In genomic region chr15:72117698-72118399, GRCh38 we compare ENCODE assay signal across 1 cellular context.
TF ChIP-seq lines count a peak whose summit lies in the region.

MYO9A (minus strand) TSS chr15:72118150; CDS start chr15:72046563, 71,587 bp downstream.

TF ChIP-seq in HEK293, 187 proteins besides CTCF, POLR2A, EP300 and RAD21 (continued from another document and continues in another):
- TF ChIP-seq ZBTB10 (tag by site-specific recombination; IDR thresholded peaks at IDR 0.05) (peak; percentile 72), SP2 (tag by site-specific recombination; IDR thresholded peaks at IDR 0.05) (peak; percentile 65), ZNF76 (tag by site-specific recombination; IDR thresholded peaks at IDR 0.05; ENCODE audit: borderline replicate concordance, low read depth) (no peak), ZBTB48 (tag by site-specific recombination; IDR thresholded peaks at IDR 0.05) (peak; percentile 35; the same call in 1 of the 2 replicates), ZBTB26 (tag by site-specific recombination; optimal IDR thresholded peaks at IDR 0.05) (peak; percentile 99), OSR2 (tag by site-specific recombination; IDR thresholded peaks at IDR 0.05) (0 out of 2 replicates have a peak, but pooled peaks have one; percentile 19), ZSCAN18 (tag by site-specific recombination; IDR thresholded peaks at IDR 0.05) (peak; percentile 32; the same call in 1 of the 2 replicates), ZNF341 (tag by site-specific recombination; IDR thresholded peaks at IDR 0.05; ENCODE audit: low read depth) (peak; percentile 74), ZNF280C (tag by site-specific recombination; IDR thresholded peaks at IDR 0.05) (no peak), MEIS1 (CRISPR knock-in tag; IDR thresholded peaks at IDR 0.05; ENCODE audit: borderline replicate concordance) (no peak), KLF1 (tag by site-specific recombination; IDR thresholded peaks at IDR 0.05) (peak; percentile 94), ZNF580 (tag by site-specific recombination; IDR thresholded peaks at IDR 0.05) (peak; percentile 89; the same call in 1 of the 2 replicates), ZNF398 (tag by site-specific recombination; IDR thresholded peaks at IDR 0.05) (peak; percentile 72), PRDM4 (tag by site-specific recombination; IDR thresholded peaks at IDR 0.05) (no peak), ZEB2 (tag by site-specific recombination; IDR thresholded peaks at IDR 0.05) (peak; percentile 91; the same call in 1 of the 2 replicates), ZNF791 (tag by site-specific recombination; IDR thresholded peaks at IDR 0.05) (no peak), PATZ1 (tag by site-specific recombination; IDR thresholded peaks at IDR 0.05) (peak; percentile 47; the same call in 1 of the 2 replicates), ZNF280D (tag by site-specific recombination; IDR thresholded peaks at IDR 0.05) (peak; percentile 53; the same call in 1 of the 2 replicates), ZNF221 (tag by site-specific recombination; IDR thresholded peaks at IDR 0.05; ENCODE audit: borderline replicate concordance) (0 out of 2 replicates have a peak, but pooled peaks have one; percentile 59), ZFP41 (tag by site-specific recombination; IDR thresholded peaks at IDR 0.05; ENCODE audit: borderline replicate concordance) (no peak), ZNF629 (tag by site-specific recombination; IDR thresholded peaks at IDR 0.05) (peak; percentile 43), ZNF585B (tag by site-specific recombination; IDR thresholded peaks at IDR 0.05) (peak; percentile 26; the same call in 1 of the 2 replicates), ZIC2 (tag by site-specific recombination; IDR thresholded peaks at IDR 0.05) (no peak), HOXA7 (CRISPR knock-in tag; IDR thresholded peaks at IDR 0.05; ENCODE audit: borderline replicate concordance) (no peak), SP7 (tag by site-specific recombination; IDR thresholded peaks at IDR 0.05) (peak; percentile 9; the same call in 1 of the 2 replicates), ZNF423 (tag by site-specific recombination; IDR thresholded peaks at IDR 0.05) (peak; percentile 35; the same call in 1 of the 2 replicates), EGR2 (tag by site-specific recombination; IDR thresholded peaks at IDR 0.05; ENCODE audit: low read depth) (peak; percentile 58), ZNF2 (tag by site-specific recombination; IDR thresholded peaks at IDR 0.05) (peak; percentile 96), ZNF362 (tag by site-specific recombination; IDR thresholded peaks at IDR 0.05) (peak; percentile 97), ZNF18 (tag by site-specific recombination; IDR thresholded peaks at IDR 0.05) (peak; percentile 61), YY2 (tag by site-specific recombination; IDR thresholded peaks at IDR 0.05) (0 out of 2 replicates have a peak, but pooled peaks have one; percentile 36)
